In genomic region chr12:104134882-104135281, GRCh38 we compare ENCODE assay signal across 1 cellular context.
TF ChIP-seq lines count a peak whose summit lies in the region.

No MANE protein-coding gene starts in this region.

TF ChIP-seq in A549, 52 proteins besides CTCF, POLR2A, EP300 and RAD21:
- no peak for TF ChIP-seq MAFK (IDR thresholded peaks at IDR 0.05; ENCODE audit: partially characterized antibody)
- TF ChIP-seq USF2 (IDR thresholded peaks at IDR 0.05) = no peak
- TF ChIP-seq ESRRA (IDR thresholded peaks at IDR 0.05; ENCODE audit: borderline replicate concordance, low read length) = no peak
- no peak for TF ChIP-seq JUN (IDR thresholded peaks at IDR 0.05)
- no peak for TF ChIP-seq CBX2 (IDR thresholded peaks at IDR 0.05; ENCODE audit: borderline replicate concordance, low read depth)
- no peak for TF ChIP-seq RNF2 (IDR thresholded peaks at IDR 0.05; ENCODE audit: borderline replicate concordance, low read depth)
- TF ChIP-seq CEBPB (IDR thresholded peaks at IDR 0.05) = no peak
- no peak for TF ChIP-seq E2F6 (IDR thresholded peaks at IDR 0.05; ENCODE audit: borderline replicate concordance, low read depth)
- no peak for TF ChIP-seq ZNF302 (CRISPR knock-in tag; IDR thresholded peaks at IDR 0.05)
- no peak for TF ChIP-seq ELK1 (IDR thresholded peaks at IDR 0.05; ENCODE audit: low read depth, low read length)
- TF ChIP-seq PHF8 (IDR thresholded peaks at IDR 0.05; ENCODE audit: borderline replicate concordance, low read depth) = no peak
- no peak for TF ChIP-seq KDM5A (IDR thresholded peaks at IDR 0.05)
- TF ChIP-seq SMC3 (IDR thresholded peaks at IDR 0.05) = no peak
- TF ChIP-seq FOXS1 (CRISPR knock-in tag; IDR thresholded peaks at IDR 0.05) = no peak
- no peak for TF ChIP-seq JUNB (IDR thresholded peaks at IDR 0.05)
TF ChIP-seq in A549: peak in this region for 0.
